8 cellular contexts compared by ENCODE assay signal in the genomic region with DNA sequence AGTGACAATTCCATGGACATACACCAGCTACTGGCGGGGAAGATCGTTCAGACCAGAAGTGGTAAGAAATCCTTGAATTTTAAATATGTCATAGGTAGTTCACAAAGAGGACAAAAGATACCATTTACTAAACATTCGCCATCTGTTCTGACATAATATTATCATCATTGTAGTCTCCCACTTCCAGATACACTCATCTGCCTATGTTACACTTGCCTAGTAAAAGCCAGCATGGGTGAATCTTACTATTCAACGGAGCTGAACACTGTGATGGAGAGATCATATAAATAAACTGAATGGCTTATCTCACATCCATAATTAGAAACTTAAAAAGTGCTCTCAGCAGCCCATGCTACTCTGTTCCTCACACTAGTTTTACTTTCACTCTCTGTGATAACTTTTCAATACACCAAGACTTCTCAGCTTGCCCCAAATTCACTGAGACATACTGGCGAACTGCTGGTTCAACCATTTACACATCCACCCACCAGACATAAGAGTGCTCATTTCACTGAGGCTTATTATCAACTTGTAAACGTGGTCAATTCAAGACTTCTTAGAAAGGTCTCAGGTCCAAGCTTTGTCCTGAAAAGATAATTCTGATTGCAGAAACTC. TPM values are rescaled to one million over a fixed set of nuclear protein-coding genes. Genes with fewer than 3 reads are reported as not detected.
DNase-seq lines count a peak whose midpoint lies in the region; ATAC-seq and TF ChIP-seq lines count a peak whose summit lies in the region.

No MANE protein-coding gene starts in this region.

- peaks cover 31% of the 10 kb centered on the region for H4K20me1 ChIP-seq in GM23248 (ENCODE audit: insufficient read depth)
- H4K20me1 ChIP-seq in Karpas-422 (ENCODE audit: insufficient read depth, low read depth, low read length) = peaks cover 43% of the 10 kb centered on the region

- no peaks in the 10 kb centered on the region for H3K9me3 ChIP-seq in GM23248 (ENCODE audit: low read depth)
- no peaks in the 10 kb centered on the region for H3K9me3 ChIP-seq in Karpas-422 (ENCODE audit: low read length)
- no peaks in the 10 kb centered on the region for H3K9me3 ChIP-seq in body of pancreas
- H3K9me3 ChIP-seq in liver (ENCODE audit: control insufficient read depth in 4 of 4, low read length in 3 of 4) = no peaks in the 10 kb centered on the region

- H3K36me3 ChIP-seq in GM23248 (ENCODE audit: low read depth) = no peaks in the 10 kb centered on the region
- H3K36me3 ChIP-seq in Karpas-422 (ENCODE audit: insufficient read depth, low read length) = peaks cover 24% of the 10 kb centered on the region
- H3K36me3 ChIP-seq in body of pancreas (replicated peaks in 1 of 2; ENCODE audit: insufficient read depth in 1 of 2, low read depth in 2 of 2) = no peaks in the 10 kb centered on the region
- no peaks in the 10 kb centered on the region for H3K36me3 ChIP-seq in liver (ENCODE audit: control insufficient read depth in 4 of 4, insufficient read depth in 3 of 4, low read depth in 1 of 4, low read length in 3 of 4)

- H3K9me2 ChIP-seq in GM23248 (ENCODE audit: insufficient read depth) (no peaks in the 10 kb centered on the region), Karpas-422 (replicated peaks; ENCODE audit: insufficient read depth, low read length) (no peaks in the 10 kb centered on the region)

- H3F3A ChIP-seq in GM23248 (ENCODE audit: insufficient read depth) = peaks cover 22% of the 10 kb centered on the region

- TF ChIP-seq CTCF in body of pancreas (IDR thresholded peaks at IDR 0.05) (no peak), liver (IDR thresholded peaks at IDR 0.05; ENCODE audit: low read depth, low read length, missing input control) (no peak), type B pancreatic cell (conservative IDR thresholded peaks at IDR 0.05) (no peak)

- H3K27me3 Mint-ChIP-seq in type B pancreatic cell = no peaks in the 10 kb centered on the region

- ATAC-seq in GM18505 (IDR thresholded peaks at IDR 0.05; ENCODE audit: unreplicated experiment) (peak; percentile 59), body of pancreas (peak; percentile 50)

- peak overlapping the region; percentile 94 for H3K4me3 Mint-ChIP-seq in type B pancreatic cell

- intact Hi-C loops in body of pancreas (cut with DNase I) = no loop called here

- WGBS in GM23248 (ENCODE audit: low coverage in 1 of 2, low lambda C conversion rate in 2 of 2, missing lambda C conversion rate in 2 of 2), 2 experiments = 26 to 28% methylated on average over 6 of the region's 6 CpGs
- WGBS in body of pancreas, 2 donors = 28 to 29% methylated on average over 6 of the region's 6 CpGs
- WGBS in liver = 21% methylated on average over 6 of the region's 6 CpGs

- no peak for TF ChIP-seq POLR2A in GM18505 (IDR thresholded peaks at IDR 0.05; ENCODE audit: borderline replicate concordance, extremely low read depth, insufficient read depth, insufficient read length)
- TF ChIP-seq POLR2A in body of pancreas (IDR thresholded peaks at IDR 0.05) = no peak

- peak overlapping the region; percentile 98 for H2AFZ ChIP-seq in GM23248
- H2AFZ ChIP-seq in Karpas-422 (ENCODE audit: low read length) = peak overlapping the region; percentile 95

- H3K27me3 ChIP-seq in GM23248 (replicated peaks; ENCODE audit: insufficient read depth) (no peaks in the 10 kb centered on the region), Karpas-422 (ENCODE audit: low read length) (no peaks in the 10 kb centered on the region), body of pancreas (no peaks in the 10 kb centered on the region), liver (ENCODE audit: control insufficient read depth in 4 of 4, insufficient read depth in 4 of 4, low read length in 3 of 4) (no peaks in the 10 kb centered on the region)

- H3K4me1 ChIP-seq in GM23248 (ENCODE audit: insufficient read depth) = peaks cover 26% of the 10 kb centered on the region
- peaks cover 39% of the 10 kb centered on the region for H3K4me1 ChIP-seq in Karpas-422 (ENCODE audit: low read length)
- H3K4me1 ChIP-seq in body of pancreas = peaks cover 38% of the 10 kb centered on the region
- peaks cover 4 to 25% (median 14%) of the 10 kb centered on the region in 4 donors for H3K4me1 ChIP-seq in liver (ENCODE audit: control insufficient read depth in 4 of 4, insufficient read depth in 4 of 4, low read length in 3 of 4)

- no peak for TF ChIP-seq RAD21 in liver (IDR thresholded peaks at IDR 0.05)

- peak overlapping the region; percentile 100 for H3K4me3 ChIP-seq in GM23248
- peak overlapping the region; percentile 100 for H3K4me3 ChIP-seq in Karpas-422 (ENCODE audit: low read length)
- peak overlapping the region; percentile 13 to 98 for H3K4me3 ChIP-seq in body of pancreas
- peak overlapping the region; percentile 78 to 92 (median 86) for H3K4me3 ChIP-seq in liver (ENCODE audit: low read depth in 1 of 3, low read length in 3 of 3)

- no peak for DNase-seq in GM23248
- DNase-seq in Karpas-422 = no peak
- no peak for DNase-seq in body of pancreas
- no peak for DNase-seq in type B pancreatic cell (ENCODE audit: extremely low spot score, unreplicated experiment)
- DNase-seq in NCI-H2107 treated with DMSO at 0.1 percent for 48 hours (lab: John Stamatoyannopoulos, UW; ENCODE audit: unreplicated experiment) = no peak
- no peak for DNase-seq in stimulated activated CD4-positive, alpha-beta T cell treated with anti-CD3 and anti-CD28 coated beads, Interleukin-15, amount 100 ng/mL, for 24 hours

- H3K4me2 ChIP-seq in GM23248 (ENCODE audit: unreplicated experiment) (peak overlapping the region; percentile 70), Karpas-422 (ENCODE audit: low read depth, low read length, poor library complexity, severe bottlenecking) (peak overlapping the region; percentile 93)

- peak overlapping the region; percentile 98 for H3K27ac ChIP-seq in GM23248
- H3K27ac ChIP-seq in Karpas-422 (ENCODE audit: low read length) = peak overlapping the region; percentile 56
- peak overlapping the region; percentile 97 to 100 (median 98) for H3K27ac ChIP-seq in body of pancreas
- H3K27ac ChIP-seq in liver (ENCODE audit: low read depth in 1 of 2, low read length in 2 of 2) = peak overlapping the region; percentile 98 to 99

- no peaks in the 10 kb centered on the region for H3K36me3 Mint-ChIP-seq in type B pancreatic cell

- peaks cover 42% of the 10 kb centered on the region for H3K4me1 Mint-ChIP-seq in type B pancreatic cell (ENCODE audit: unreplicated experiment)

- H3K79me2 ChIP-seq in GM23248 (ENCODE audit: insufficient read depth) (peaks cover 44% of the 10 kb centered on the region), Karpas-422 (ENCODE audit: low read length) (peaks cover 45% of the 10 kb centered on the region)

- in situ Hi-C loops in GM23248 (cut with MboI) = no loop called here

- H3K9ac ChIP-seq in GM23248 (peak overlapping the region; percentile 99), Karpas-422 (ENCODE audit: low read length) (peak overlapping the region; percentile 100), liver (ENCODE audit: low read depth in 1 of 2, low read length in 2 of 2) (peak overlapping the region; percentile 95 to 98)

- no peaks in the 10 kb centered on the region for H3K9me3 Mint-ChIP-seq in type B pancreatic cell

- H3K27ac Mint-ChIP-seq in type B pancreatic cell = peak overlapping the region; percentile 96

TF ChIP-seq in liver, 16 proteins besides CTCF, POLR2A, EP300 and RAD21 (continues in another document):
- TF ChIP-seq TAF1 (conservative IDR thresholded peaks at IDR 0.05) = peak; percentile 87
- TF ChIP-seq FOXA2 (IDR thresholded peaks at IDR 0.05) = no peak
- TF ChIP-seq REST (IDR thresholded peaks at IDR 0.05) = no peak
- peak; percentile 67 for TF ChIP-seq SP1 (IDR thresholded peaks at IDR 0.05)
- no peak for TF ChIP-seq YY1 (IDR thresholded peaks at IDR 0.05)
- no peak for TF ChIP-seq ATF3 (IDR thresholded peaks at IDR 0.05)
- peak; percentile 19 for TF ChIP-seq HNF4G (IDR thresholded peaks at IDR 0.05)
- peak in 1 of 2 donors; percentile 56 for TF ChIP-seq JUND (IDR thresholded peaks at IDR 0.05)
- TF ChIP-seq FOXA1 (IDR thresholded peaks at IDR 0.05) = no peak
- no peak for TF ChIP-seq HNF4A (conservative IDR thresholded peaks at IDR 0.05)
- no peak for TF ChIP-seq EGR1 (IDR thresholded peaks at IDR 0.05; ENCODE audit: low read depth in 2 of 2)
- no peak for TF ChIP-seq GABPA (IDR thresholded peaks at IDR 0.05 in 1 of 2, conservative IDR thresholded peaks at IDR 0.05 in 1 of 2)

RNA-seq across cellular contexts. Expression of gene PRRC2C, which starts 0.5 kb away (rescaled TPM):
- total RNA-seq in GM23248 (2014; rRNA removed; shearing (Covaris generic)) = 30.9 and 47.0 TPM in 2 replicates
- polyA plus RNA-seq in GM23248 (2016; fragmentation: Nextera tagmentation; extraction: Ambion mirVana) (76.8 and 88.9 TPM in 2 replicates), liver (10 to 100 TPM; 13.6 to 41.9 TPM)
- 69.0 and 111 TPM in 2 replicates for total RNA-seq in Karpas-422 (2014; rRNA removed; shearing (Covaris generic); ENCODE audit: low replicate concordance)
- total RNA-seq in body of pancreas (10 to 100 TPM; 40.2 to 53.1 TPM), liver (10 to 100 TPM; 33.6 to 35.1 TPM), type B pancreatic cell (ENCODE audit: low replicate concordance) (172 and 194 TPM in 2 replicates)
